In the genomic region with DNA sequence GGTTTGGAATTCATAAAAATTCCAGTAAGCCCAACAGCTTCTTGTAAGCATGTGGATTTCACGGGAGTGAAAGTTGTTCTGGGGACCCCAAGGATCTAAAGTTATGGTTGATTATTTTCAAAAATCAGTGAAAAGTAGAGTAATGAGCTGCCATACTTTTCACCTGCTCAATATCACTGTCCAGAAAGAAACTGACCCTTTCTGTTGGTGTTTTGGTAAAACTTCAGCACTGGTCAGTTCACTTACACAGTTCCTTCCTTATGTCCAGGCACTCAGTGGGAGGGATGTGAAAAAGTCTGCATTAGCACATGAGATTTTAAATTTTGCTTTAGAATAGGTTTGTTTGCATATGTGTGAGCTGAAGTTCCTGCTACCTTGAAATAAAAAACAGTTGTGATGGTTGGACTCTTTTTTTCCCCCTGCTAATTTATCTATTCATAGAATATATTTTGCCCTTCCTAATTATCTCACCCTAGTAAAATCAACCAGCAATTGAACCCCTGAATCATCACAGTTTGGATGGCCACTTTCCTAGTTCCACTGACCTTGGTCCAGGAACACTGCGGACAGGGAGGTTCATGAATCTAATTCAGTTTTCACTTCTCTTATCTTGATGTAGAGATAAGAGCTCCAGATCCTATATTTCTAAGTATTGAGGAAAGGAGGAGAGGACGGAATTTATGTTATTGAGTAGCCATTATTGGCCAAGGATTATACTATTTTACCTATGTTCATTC, we compare ENCODE assay signal across 26 cellular contexts.
"Had no signal": no experiment of that assay in that cellular context is flagged by ENCODE, and none has a peak within 500 bp of the region (broad histone marks: within the 10 kb centered on the region; RNA-seq: fewer than 3 reads in every experiment).

No MANE protein-coding gene starts in this region.

- ATAC-seq: foreskin keratinocyte; gastroesophageal sphincter; heart left ventricle; left cardiac atrium; lower lobe of right lung; naive thymus-derived CD8-positive, alpha-beta T cell; psoas muscle; right cardiac atrium; stimulated activated memory B cell treated with anti-CD40 and anti-IgM and Interleukin-4, amounts not matched to agents 10 μg/mL and 1 μg/mL and 100 μg/mL, for 72 hours; stimulated activated naive CD8-positive, alpha-beta T cell treated with anti-CD3 and anti-CD28 coated beads, Interleukin-15, Interleukin-2, amounts not matched to agents 100 U/mL and 50 U/mL, for 24 hours had no signal

- H3K27me3 ChIP-seq: esophagus muscularis mucosa, foreskin keratinocyte, gastroesophageal sphincter, hepatocyte, ovary, testis, tibial artery had no signal

- H3K4me2 ChIP-seq: hepatocyte had no signal

- H3K4me1 ChIP-seq: esophagus muscularis mucosa, gastroesophageal sphincter, lower lobe of right lung, testis had no signal

- H3K9me3 ChIP-seq: esophagus muscularis mucosa, gastroesophageal sphincter, heart left ventricle, left ventricle myocardium inferior, lower lobe of right lung, ovary, psoas muscle, spleen, testis, tibial artery had no signal

- FAIRE-seq: colon had no signal

- H3K27ac ChIP-seq: esophagus muscularis mucosa, foreskin keratinocyte, gastroesophageal sphincter, heart left ventricle, left ventricle myocardium inferior, lower lobe of right lung, ovary, psoas muscle, skin epidermis, spleen, testis, tibial artery had no signal

- H2AFZ ChIP-seq: hepatocyte had no signal

- H3K79me2 ChIP-seq: hepatocyte had no signal

- H3K36me3 ChIP-seq: esophagus muscularis mucosa, gastroesophageal sphincter, heart left ventricle, left ventricle myocardium inferior, lower lobe of right lung, ovary, spleen, tibial artery had no signal

- H3K4me3 ChIP-seq: esophagus muscularis mucosa, gastroesophageal sphincter, heart left ventricle, hepatocyte, left ventricle myocardium inferior, lower lobe of right lung, ovary, psoas muscle, skin epidermis, spleen, testis, tibial artery had no signal

- DNase-seq: effector CD8-positive, alpha-beta T cell; endodermal cell; foreskin keratinocyte; heart left ventricle; left cardiac atrium; left ventricle myocardium inferior; lower lobe of right lung; naive thymus-derived CD8-positive, alpha-beta T cell; nephron progenitor cell; nucleus accumbens; ovary; posterior cingulate gyrus; psoas muscle; right cardiac atrium; spleen; stimulated activated CD4-positive, alpha-beta T cell treated with anti-CD3 and anti-CD28 coated beads, Interleukin-4, amount 100 ng/mL, for 4 hours; stimulated activated naive CD8-positive, alpha-beta T cell treated with anti-CD3 and anti-CD28 coated beads, Interleukin-15, Interleukin-2, amounts not matched to agents 100 U/mL and 50 U/mL, for 24 hours; substantia nigra; testis; tibial artery had no signal
